Comparison of ENCODE assay signal across 1 cellular context in genomic region chr6:36610041-36610440, GRCh38.
TF ChIP-seq lines count a peak whose summit lies in the region.

No MANE protein-coding gene starts in this region.

TF ChIP-seq in WTC11, 78 proteins besides CTCF, POLR2A, EP300 and RAD21 (continued from another document):
- TF ChIP-seq MLX (CRISPR knock-in tag; IDR thresholded peaks at IDR 0.05): no peak
- no peak for TF ChIP-seq ESRRA (CRISPR knock-in tag; IDR thresholded peaks at IDR 0.05; ENCODE audit: borderline replicate concordance)
- TF ChIP-seq JAZF1 (CRISPR knock-in tag; IDR thresholded peaks at IDR 0.05): no peak
- TF ChIP-seq FOXJ3 (CRISPR knock-in tag; IDR thresholded peaks at IDR 0.05; ENCODE audit: borderline replicate concordance): no peak
